ENCODE assay signal across 1 cellular context in genomic region chr2:183078467-183079334, GRCh38.
TF ChIP-seq lines count a peak whose summit lies in the region.

A gene with protein sequence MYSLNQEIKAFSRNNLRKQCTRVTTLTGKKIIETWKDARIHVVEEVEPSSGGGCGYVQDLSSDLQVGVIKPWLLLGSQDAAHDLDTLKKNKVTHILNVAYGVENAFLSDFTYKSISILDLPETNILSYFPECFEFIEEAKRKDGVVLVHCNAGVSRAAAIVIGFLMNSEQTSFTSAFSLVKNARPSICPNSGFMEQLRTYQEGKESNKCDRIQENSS (plus strand): TSS chr2:183078747. CDS start chr2:183078934, 187 bp downstream.

TF ChIP-seq in HepG2, 621 proteins besides CTCF, POLR2A, EP300 and RAD21 (continued from another document):
- TF ChIP-seq CREB1 (IDR thresholded peaks at IDR 0.05), result 0 out of 2 replicates have a peak, but pooled peaks have one; percentile 35
- TF ChIP-seq CREB1 (CRISPR knock-in tag; IDR thresholded peaks at IDR 0.05), result peak; percentile 77
- TF ChIP-seq, protein P1, sequence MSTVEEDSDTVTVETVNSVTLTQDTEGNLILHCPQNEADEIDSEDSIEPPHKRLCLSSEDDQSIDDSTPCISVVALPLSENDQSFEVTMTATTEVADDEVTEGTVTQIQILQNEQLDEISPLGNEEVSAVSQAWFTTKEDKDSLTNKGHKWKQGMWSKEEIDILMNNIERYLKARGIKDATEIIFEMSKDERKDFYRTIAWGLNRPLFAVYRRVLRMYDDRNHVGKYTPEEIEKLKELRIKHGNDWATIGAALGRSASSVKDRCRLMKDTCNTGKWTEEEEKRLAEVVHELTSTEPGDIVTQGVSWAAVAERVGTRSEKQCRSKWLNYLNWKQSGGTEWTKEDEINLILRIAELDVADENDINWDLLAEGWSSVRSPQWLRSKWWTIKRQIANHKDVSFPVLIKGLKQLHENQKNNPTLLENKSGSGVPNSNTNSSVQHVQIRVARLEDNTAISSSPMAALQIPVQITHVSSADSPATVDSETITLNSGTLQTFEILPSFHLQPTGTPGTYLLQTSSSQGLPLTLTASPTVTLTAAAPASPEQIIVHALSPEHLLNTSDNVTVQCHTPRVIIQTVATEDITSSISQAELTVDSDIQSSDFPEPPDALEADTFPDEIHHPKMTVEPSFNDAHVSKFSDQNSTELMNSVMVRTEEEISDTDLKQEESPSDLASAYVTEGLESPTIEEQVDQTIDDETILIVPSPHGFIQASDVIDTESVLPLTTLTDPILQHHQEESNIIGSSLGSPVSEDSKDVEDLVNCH (CRISPR knock-in tag; IDR thresholded peaks at IDR 0.05), result no peak
- TF ChIP-seq DMAP1 (CRISPR knock-in tag; IDR thresholded peaks at IDR 0.05), result peak; percentile 27; the same call in 1 of the 2 replicates
- no peak for TF ChIP-seq NONO (IDR thresholded peaks at IDR 0.05)
- TF ChIP-seq NONO (CRISPR knock-in tag; conservative IDR thresholded peaks at IDR 0.05), result 0 out of 2 replicates have a peak, but pooled peaks have one; percentile 70
- peak; percentile 53; the same call in 1 of the 2 replicates for TF ChIP-seq SIN3A (IDR thresholded peaks at IDR 0.05; ENCODE audit: borderline replicate concordance, low read depth, low read length)
- peak; percentile 68 for TF ChIP-seq GABPB1 (CRISPR knock-in tag; IDR thresholded peaks at IDR 0.05)
- TF ChIP-seq ZFY (CRISPR knock-in tag; IDR thresholded peaks at IDR 0.05), result peak; percentile 41; the same call in 1 of the 2 replicates
- TF ChIP-seq ZNF441 (CRISPR knock-in tag; IDR thresholded peaks at IDR 0.05; ENCODE audit: borderline replicate concordance), result peak; percentile 93
- TF ChIP-seq GABPA (IDR thresholded peaks at IDR 0.05; ENCODE audit: low read depth, low read length), result no peak
- peak; percentile 79 for TF ChIP-seq GABPA (CRISPR knock-in tag; IDR thresholded peaks at IDR 0.05; ENCODE audit: low read depth)
- TF ChIP-seq, protein P2, sequence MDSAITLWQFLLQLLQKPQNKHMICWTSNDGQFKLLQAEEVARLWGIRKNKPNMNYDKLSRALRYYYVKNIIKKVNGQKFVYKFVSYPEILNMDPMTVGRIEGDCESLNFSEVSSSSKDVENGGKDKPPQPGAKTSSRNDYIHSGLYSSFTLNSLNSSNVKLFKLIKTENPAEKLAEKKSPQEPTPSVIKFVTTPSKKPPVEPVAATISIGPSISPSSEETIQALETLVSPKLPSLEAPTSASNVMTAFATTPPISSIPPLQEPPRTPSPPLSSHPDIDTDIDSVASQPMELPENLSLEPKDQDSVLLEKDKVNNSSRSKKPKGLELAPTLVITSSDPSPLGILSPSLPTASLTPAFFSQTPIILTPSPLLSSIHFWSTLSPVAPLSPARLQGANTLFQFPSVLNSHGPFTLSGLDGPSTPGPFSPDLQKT (CRISPR knock-in tag; IDR thresholded peaks at IDR 0.05; ENCODE audit: borderline replicate concordance), result no peak
- TF ChIP-seq ZEB1 (IDR thresholded peaks at IDR 0.05; ENCODE audit: insufficient replicate concordance, low read depth), result peak; percentile 99
- TF ChIP-seq, protein P3, sequence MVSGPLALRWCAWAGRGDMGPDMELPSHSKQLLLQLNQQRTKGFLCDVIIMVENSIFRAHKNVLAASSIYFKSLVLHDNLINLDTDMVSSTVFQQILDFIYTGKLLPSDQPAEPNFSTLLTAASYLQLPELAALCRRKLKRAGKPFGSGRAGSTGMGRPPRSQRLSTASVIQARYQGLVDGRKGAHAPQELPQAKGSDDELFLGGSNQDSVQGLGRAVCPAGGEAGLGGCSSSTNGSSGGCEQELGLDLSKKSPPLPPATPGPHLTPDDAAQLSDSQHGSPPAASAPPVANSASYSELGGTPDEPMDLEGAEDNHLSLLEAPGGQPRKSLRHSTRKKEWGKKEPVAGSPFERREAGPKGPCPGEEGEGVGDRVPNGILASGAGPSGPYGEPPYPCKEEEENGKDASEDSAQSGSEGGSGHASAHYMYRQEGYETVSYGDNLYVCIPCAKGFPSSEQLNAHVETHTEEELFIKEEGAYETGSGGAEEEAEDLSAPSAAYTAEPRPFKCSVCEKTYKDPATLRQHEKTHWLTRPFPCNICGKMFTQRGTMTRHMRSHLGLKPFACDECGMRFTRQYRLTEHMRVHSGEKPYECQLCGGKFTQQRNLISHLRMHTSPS (CRISPR knock-in tag; IDR thresholded peaks at IDR 0.05; ENCODE audit: low read depth), result no peak
- 0 out of 2 replicates have a peak, but pooled peaks have one; percentile 49 for TF ChIP-seq ZNF614 (CRISPR knock-in tag; IDR thresholded peaks at IDR 0.05; ENCODE audit: borderline replicate concordance)
- TF ChIP-seq ZNF180 (CRISPR knock-in tag; IDR thresholded peaks at IDR 0.05; ENCODE audit: borderline replicate concordance, low read depth), result no peak; the same call in 1 of the 2 replicates
- no peak for TF ChIP-seq CHD4 (IDR thresholded peaks at IDR 0.05; ENCODE audit: borderline replicate concordance, low read length)
- TF ChIP-seq ARID2 (CRISPR knock-in tag; IDR thresholded peaks at IDR 0.05; ENCODE audit: borderline replicate concordance), result peak; percentile 62
- TF ChIP-seq, protein P4, sequence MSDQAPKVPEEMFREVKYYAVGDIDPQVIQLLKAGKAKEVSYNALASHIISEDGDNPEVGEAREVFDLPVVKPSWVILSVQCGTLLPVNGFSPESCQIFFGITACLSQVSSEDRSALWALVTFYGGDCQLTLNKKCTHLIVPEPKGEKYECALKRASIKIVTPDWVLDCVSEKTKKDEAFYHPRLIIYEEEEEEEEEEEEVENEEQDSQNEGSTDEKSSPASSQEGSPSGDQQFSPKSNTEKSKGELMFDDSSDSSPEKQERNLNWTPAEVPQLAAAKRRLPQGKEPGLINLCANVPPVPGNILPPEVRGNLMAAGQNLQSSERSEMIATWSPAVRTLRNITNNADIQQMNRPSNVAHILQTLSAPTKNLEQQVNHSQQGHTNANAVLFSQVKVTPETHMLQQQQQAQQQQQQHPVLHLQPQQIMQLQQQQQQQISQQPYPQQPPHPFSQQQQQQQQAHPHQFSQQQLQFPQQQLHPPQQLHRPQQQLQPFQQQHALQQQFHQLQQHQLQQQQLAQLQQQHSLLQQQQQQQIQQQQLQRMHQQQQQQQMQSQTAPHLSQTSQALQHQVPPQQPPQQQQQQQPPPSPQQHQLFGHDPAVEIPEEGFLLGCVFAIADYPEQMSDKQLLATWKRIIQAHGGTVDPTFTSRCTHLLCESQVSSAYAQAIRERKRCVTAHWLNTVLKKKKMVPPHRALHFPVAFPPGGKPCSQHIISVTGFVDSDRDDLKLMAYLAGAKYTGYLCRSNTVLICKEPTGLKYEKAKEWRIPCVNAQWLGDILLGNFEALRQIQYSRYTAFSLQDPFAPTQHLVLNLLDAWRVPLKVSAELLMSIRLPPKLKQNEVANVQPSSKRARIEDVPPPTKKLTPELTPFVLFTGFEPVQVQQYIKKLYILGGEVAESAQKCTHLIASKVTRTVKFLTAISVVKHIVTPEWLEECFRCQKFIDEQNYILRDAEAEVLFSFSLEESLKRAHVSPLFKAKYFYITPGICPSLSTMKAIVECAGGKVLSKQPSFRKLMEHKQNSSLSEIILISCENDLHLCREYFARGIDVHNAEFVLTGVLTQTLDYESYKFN (CRISPR knock-in tag; conservative IDR thresholded peaks at IDR 0.05), result peak; percentile 47; the same call in 1 of the 2 replicates
